In the genomic region with DNA sequence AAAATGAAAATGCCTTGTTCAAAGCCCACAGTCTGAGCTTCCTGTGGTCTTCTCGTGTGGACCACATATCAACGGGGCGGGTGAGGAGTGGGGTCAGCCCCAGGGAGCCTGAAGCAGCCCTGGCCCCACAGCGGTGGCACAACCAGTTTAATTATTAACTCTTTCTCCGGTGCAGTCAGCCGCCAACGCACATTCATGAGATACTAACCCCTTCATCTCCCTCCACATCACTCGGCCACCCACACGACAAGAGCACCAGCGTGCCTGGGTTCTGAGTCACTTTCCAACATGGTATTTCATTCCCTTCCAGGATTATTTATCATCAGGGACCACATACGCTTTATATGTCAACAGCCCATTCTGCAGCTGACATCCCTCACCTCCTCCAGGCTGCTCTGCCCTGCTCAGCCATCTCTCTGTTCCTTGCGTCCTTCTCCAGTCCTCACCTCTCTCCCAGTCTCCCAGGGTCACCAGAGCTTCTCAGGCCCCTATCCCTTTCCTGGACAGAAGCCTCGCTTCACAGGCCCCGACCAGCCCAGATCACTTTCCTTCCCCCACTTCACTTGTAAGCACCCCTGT, we compare ENCODE assay signal across 10 cellular contexts. TPM values are rescaled to one million over a fixed set of nuclear protein-coding genes. Genes with fewer than 3 reads are reported as not detected.
DNase-seq lines count a peak whose midpoint lies in the region; ATAC-seq and TF ChIP-seq lines count a peak whose summit lies in the region.
"Had no signal": no experiment of that assay in that cellular context is flagged by ENCODE, and none has a peak within 500 bp of the region (broad histone marks: within the 10 kb centered on the region; RNA-seq: fewer than 3 reads in every experiment).

No MANE protein-coding gene starts in this region.

- no peaks in the 10 kb centered on the region for H3K9me3 Mint-ChIP-seq in effector memory CD8-positive, alpha-beta T cell
- no peaks in the 10 kb centered on the region for H3K9me3 Mint-ChIP-seq in neural crest cell
- H3K9me3 Mint-ChIP-seq in CD8-positive, alpha-beta T cell: no peaks in the 10 kb centered on the region
- H3K9me3 Mint-ChIP-seq: activated CD4-positive, alpha-beta T cell treated with anti-CD3 and anti-CD28 coated beads, Interleukin-2, amount 10 ng/mL, durations not matched to agents 24 days and 14 days had no signal

- no peaks in the 10 kb centered on the region for H3K36me3 ChIP-seq in CD8-positive, alpha-beta T cell (ENCODE audit: insufficient read depth, low read length)

- H3K9me3 ChIP-seq in CD8-positive, alpha-beta T cell (ENCODE audit: low read length): no peaks in the 10 kb centered on the region

- peaks cover 7% of the 10 kb centered on the region for H3K4me1 ChIP-seq in CD8-positive, alpha-beta T cell (ENCODE audit: insufficient read depth, low read length)

- H3K4me3 ChIP-seq in CD8-positive, alpha-beta T cell (ENCODE audit: low read depth, low read length): no peak overlapping the region
- no peak overlapping the region for H3K4me3 ChIP-seq in lower leg skin (ENCODE audit: low read depth, poor library complexity, severe bottlenecking)

- H3K4me1 Mint-ChIP-seq in effector memory CD8-positive, alpha-beta T cell (ENCODE audit: low read depth in 2 of 2): peaks cover 0 to 5% of the 10 kb centered on the region in 2 donors
- peaks cover 44% of the 10 kb centered on the region for H3K4me1 Mint-ChIP-seq in neural crest cell
- H3K4me1 Mint-ChIP-seq in CD8-positive, alpha-beta T cell (ENCODE audit: low read depth): peaks cover 8% of the 10 kb centered on the region

- H3K36me3 Mint-ChIP-seq in effector memory CD8-positive, alpha-beta T cell (ENCODE audit: insufficient read depth): no peaks in the 10 kb centered on the region
- H3K36me3 Mint-ChIP-seq in neural crest cell (ENCODE audit: low read depth): no peaks in the 10 kb centered on the region
- no peaks in the 10 kb centered on the region for H3K36me3 Mint-ChIP-seq in CD8-positive, alpha-beta T cell

- POLR2A ChIA-PET in CD8-positive, alpha-beta T cell (lab: Charles Lee): no interaction called here

- H3K27me3 Mint-ChIP-seq in effector memory CD8-positive, alpha-beta T cell: peaks cover 0 to 9% of the 10 kb centered on the region in 2 donors
- peaks cover 9% of the 10 kb centered on the region for H3K27me3 Mint-ChIP-seq in neural crest cell (ENCODE audit: low read depth)
- no peaks in the 10 kb centered on the region for H3K27me3 Mint-ChIP-seq in CD8-positive, alpha-beta T cell (ENCODE audit: low read depth)

- intact Hi-C loops in CD8-positive, alpha-beta T cell (cut with DNase I, micrococcal nuclease): no loop called here
- intact Hi-C loops in lower leg skin (cut with DNase I; ENCODE audit: low total_unique reads): no loop called here

- CTCF ChIA-PET in CD8-positive, alpha-beta T cell (lab: Charles Lee): interaction anchor here (1.1 kb wide), 1 partner anchor 13 kb away, joined by 3 read pairs; no protein-coding TSS in a partner anchor

- no peak overlapping the region for H3K27ac ChIP-seq in CD8-positive, alpha-beta T cell (ENCODE audit: low read depth, low read length)

- H3K27ac Mint-ChIP-seq in effector memory CD8-positive, alpha-beta T cell: peak overlapping the region; percentile 2 to 23
- peak overlapping the region; percentile 83 for H3K27ac Mint-ChIP-seq in neural crest cell (ENCODE audit: unreplicated experiment)
- H3K27ac Mint-ChIP-seq in CD8-positive, alpha-beta T cell: no peak overlapping the region
- H3K27ac Mint-ChIP-seq: activated CD4-positive, alpha-beta T cell treated with anti-CD3 and anti-CD28 coated beads, Interleukin-2, amount 10 ng/mL, durations not matched to agents 24 days and 14 days had no signal

- no peak for TF ChIP-seq CTCF in neural crest cell (conservative IDR thresholded peaks at IDR 0.05)
- no peak for TF ChIP-seq CTCF in omental fat pad (IDR thresholded peaks at IDR 0.05)
- no peak for TF ChIP-seq CTCF in CD8-positive, alpha-beta T cell (IDR thresholded peaks at IDR 0.05)
- no peak for TF ChIP-seq CTCF in lower leg skin (IDR thresholded peaks at IDR 0.05)

- no peak overlapping the region for H3K4me3 Mint-ChIP-seq in effector memory CD8-positive, alpha-beta T cell
- no peak overlapping the region for H3K4me3 Mint-ChIP-seq in neural crest cell
- no peak overlapping the region for H3K4me3 Mint-ChIP-seq in CD8-positive, alpha-beta T cell
- H3K4me3 Mint-ChIP-seq: activated CD4-positive, alpha-beta T cell treated with anti-CD3 and anti-CD28 coated beads, Interleukin-2, amount 10 ng/mL, durations not matched to agents 24 days and 14 days had no signal

- no peaks in the 10 kb centered on the region for H3K27me3 ChIP-seq in CD8-positive, alpha-beta T cell (ENCODE audit: insufficient read depth, low read length)

- no peak for TF ChIP-seq POLR2A in lower leg skin (IDR thresholded peaks at IDR 0.05)

- no peak for ATAC-seq in effector memory CD8-positive, alpha-beta T cell (replicated peaks)
- ATAC-seq in omental fat pad (ENCODE audit: low FRiP score): no peak
- no peak for ATAC-seq in CD8-positive, alpha-beta T cell

- DNase-seq in COLO668 (lab: John Stamatoyannopoulos, UW; ENCODE audit: unreplicated experiment): peak; percentile 71
- peak; percentile 81 for DNase-seq in HuH-7.5 (ENCODE audit: low spot score)
- no peak for DNase-seq in effector memory CD8-positive, alpha-beta T cell
- no peak for DNase-seq in neural crest cell (ENCODE audit: low read depth, low spot score)
- no peak for DNase-seq in NAMALWA (ENCODE audit: low spot score)
- DNase-seq in omental fat pad (ENCODE audit: low spot score): no peak
- DNase-seq in CD8-positive, alpha-beta T cell: no peak
- no peak for DNase-seq in lower leg skin (ENCODE audit: low spot score in 2 of 2)
- DNase-seq: activated CD4-positive, alpha-beta T cell treated with anti-CD3 and anti-CD28 coated beads, Interleukin-2, amount 10 ng/mL, durations not matched to agents 24 days and 14 days; GDM1 had no signal

- 72 to 82% methylated on average over 14 of the region's 14 CpGs for WGBS in lower leg skin, 2 donors

RNA-seq across cellular contexts. Expression of gene ID2, which starts 48.0 kb away (rescaled TPM):
- 44.1 and 46.1 TPM in 2 replicates for total RNA-seq in neural crest cell
- total RNA-seq in omental fat pad: 100 to 1,000 TPM; 165 to 949 (median 312) TPM
- total RNA-seq in CD8-positive, alpha-beta T cell: 100 to 1,000 TPM; 290 to 298 TPM
- total RNA-seq in lower leg skin: 100 to 1,000 TPM; 120 to 271 (median 209) TPM

Comparison
In these comparisons a context has a peak if more than half of its experiments do, and no peak if none do; other contexts are left out.
1. DNase-seq: peak in COLO668 (single experiment) and HuH-7.5 (single experiment); none in effector memory CD8-positive, alpha-beta T cell (0 of 3), neural crest cell (single experiment), NAMALWA (single experiment), omental fat pad (single experiment), CD8-positive, alpha-beta T cell (0 of 7) and lower leg skin (0 of 2).